Comparison of ENCODE assay signal across 1 cellular context in genomic region chr11:57647960-57648776, GRCh38.
TF ChIP-seq lines count a peak whose summit lies in the region.

No MANE protein-coding gene starts in this region.

TF ChIP-seq in K562, 482 proteins besides CTCF, POLR2A, EP300 and RAD21 (continued from another document and continues in another):
- TF ChIP-seq PBX2 (CRISPR knock-in tag; IDR thresholded peaks at IDR 0.05; ENCODE audit: low read depth) (no peak), PBX2 (tag; conservative IDR thresholded peaks at IDR 0.05; ENCODE audit: low read depth) (no peak), ZFP30 (CRISPR knock-in tag; IDR thresholded peaks at IDR 0.05; ENCODE audit: borderline replicate concordance) (no peak), MNT (conservative IDR thresholded peaks at IDR 0.05) (no peak; a peak in 1 of 4 replicates), ATF1 (CRISPR knock-in tag; IDR thresholded peaks at IDR 0.05) (no peak), ATF1 (tag; IDR thresholded peaks at IDR 0.05) (no peak), ETS1 (conservative IDR thresholded peaks at IDR 0.05; ENCODE audit: control insufficient read depth, low read depth, low read length) (peak; percentile 78; the same call in 1 of the 2 replicates), ZNF224 (CRISPR knock-in tag; IDR thresholded peaks at IDR 0.05) (no peak), BRF2 (IDR thresholded peaks at IDR 0.05; ENCODE audit: borderline replicate concordance, insufficient read depth, insufficient read length) (no peak), ZFP1 (CRISPR knock-in tag; IDR thresholded peaks at IDR 0.05) (no peak), THAP12 (CRISPR knock-in tag; IDR thresholded peaks at IDR 0.05) (peak; percentile 61; the same call in 1 of the 2 replicates), RBM39 (optimal IDR thresholded peaks at IDR 0.05; ENCODE audit: low read depth, low read length) (no peak), ETV5 (CRISPR knock-in tag; IDR thresholded peaks at IDR 0.05; ENCODE audit: low read depth) (peak; percentile 74), WHSC1 (IDR thresholded peaks at IDR 0.05; ENCODE audit: low read length) (no peak), ZZZ3 (IDR thresholded peaks at IDR 0.05) (no peak), EP400 (IDR thresholded peaks at IDR 0.05) (no peak), MLX (CRISPR knock-in tag; conservative IDR thresholded peaks at IDR 0.05) (no peak), ILK (tag; IDR thresholded peaks at IDR 0.05; ENCODE audit: borderline replicate concordance, low read depth) (no peak), NFXL1 (CRISPR knock-in tag; IDR thresholded peaks at IDR 0.05) (no peak), HEY1 (CRISPR knock-in tag; IDR thresholded peaks at IDR 0.05; ENCODE audit: borderline replicate concordance) (no peak), TCF7L2 (IDR thresholded peaks at IDR 0.05; ENCODE audit: low read depth, low read length) (no peak), TAF9B (IDR thresholded peaks at IDR 0.05; ENCODE audit: partially characterized antibody) (no peak), ZFP91 (CRISPR knock-in tag; IDR thresholded peaks at IDR 0.05) (no peak), ZNF398 (CRISPR knock-in tag; IDR thresholded peaks at IDR 0.05) (no peak), KAT8 (IDR thresholded peaks at IDR 0.05; ENCODE audit: low read depth) (no peak), MCM2 (IDR thresholded peaks at IDR 0.05; ENCODE audit: low read depth) (no peak), CHD2 (IDR thresholded peaks at IDR 0.05; ENCODE audit: low read depth, low read length) (no peak), ID3 (CRISPR knock-in tag; IDR thresholded peaks at IDR 0.05) (no peak), ID3 (tag; IDR thresholded peaks at IDR 0.05) (peak; percentile 84), CSDE1 (IDR thresholded peaks at IDR 0.05) (no peak), MAZ (CRISPR knock-in tag; conservative IDR thresholded peaks at IDR 0.05 in 1 of 2, IDR thresholded peaks at IDR 0.05 in 1 of 2) (peak; percentile 43 to 59; a peak in 1 of 4 replicates), ZNF644 (tag; IDR thresholded peaks at IDR 0.05; ENCODE audit: low read depth) (peak; percentile 38; the same call in 1 of the 2 replicates), BRD4 (IDR thresholded peaks at IDR 0.05) (no peak), MTA2 (IDR thresholded peaks at IDR 0.05; ENCODE audit: low read depth) (peak; percentile 96), SETDB1 (IDR thresholded peaks at IDR 0.05; ENCODE audit: low read length) (no peak), BRF1 (IDR thresholded peaks at IDR 0.05; ENCODE audit: borderline replicate concordance, extremely low read depth, insufficient read length) (no peak), CBX5 (IDR thresholded peaks at IDR 0.05; ENCODE audit: borderline replicate concordance, low read depth) (no peak), MCM5 (IDR thresholded peaks at IDR 0.05; ENCODE audit: low read depth) (no peak), HNRNPLL (IDR thresholded peaks at IDR 0.05; ENCODE audit: low read depth, low read length, poor library complexity, severe bottlenecking) (no peak), FIP1L1 (IDR thresholded peaks at IDR 0.05; ENCODE audit: low read depth, low read length, poor library complexity, severe bottlenecking) (no peak), ZBTB17 (CRISPR knock-in tag; IDR thresholded peaks at IDR 0.05) (peak; percentile 24; the same call in 1 of the 2 replicates), ZNF263 (CRISPR knock-in tag; IDR thresholded peaks at IDR 0.05; ENCODE audit: borderline replicate concordance) (peak; percentile 17; the same call in 1 of the 2 replicates), ETS2 (tag; IDR thresholded peaks at IDR 0.05; ENCODE audit: borderline replicate concordance, poor library complexity, severe bottlenecking) (no peak), CHD1 (IDR thresholded peaks at IDR 0.05; ENCODE audit: low read length) (no peak), THRA (IDR thresholded peaks at IDR 0.05) (no peak), HMGN3 (IDR thresholded peaks at IDR 0.05; ENCODE audit: borderline replicate concordance, extremely low read depth, insufficient read length, low read depth, low read length) (peak; percentile 73), ZNF124 (CRISPR knock-in tag; IDR thresholded peaks at IDR 0.05) (no peak), ARID1B (IDR thresholded peaks at IDR 0.05) (peak; percentile 98), SMAD2 (IDR thresholded peaks at IDR 0.05; ENCODE audit: low read depth, low read length) (no peak)
